ENCODE assay signal across 27 cellular contexts in the genomic region with DNA sequence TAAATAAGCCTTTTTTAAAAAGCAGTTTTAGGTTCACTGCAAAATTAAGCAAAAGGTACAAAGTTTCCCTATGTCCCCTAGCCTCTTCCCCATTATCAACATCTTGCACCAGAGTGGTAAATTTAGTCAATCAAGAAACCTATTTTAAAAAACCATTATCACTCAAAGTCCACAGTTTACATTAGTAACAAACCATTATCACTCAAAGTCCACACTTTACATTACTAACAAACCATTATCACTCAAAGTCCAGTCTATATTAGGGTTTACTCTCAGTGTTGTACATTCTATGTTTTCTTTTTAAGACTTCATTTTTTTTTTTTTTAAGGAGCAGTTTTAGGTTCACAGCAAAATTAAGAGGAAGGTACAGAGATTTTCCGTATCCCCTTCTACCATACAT.
"Had no signal": no experiment of that assay in that cellular context is flagged by ENCODE, and none has a peak within 500 bp of the region (broad histone marks: within the 10 kb centered on the region; RNA-seq: fewer than 3 reads in every experiment).

No MANE protein-coding gene starts in this region.

- H3K36me3 ChIP-seq: breast epithelium, cardiac muscle cell, colonic mucosa had no signal

- H3K9me3 Mint-ChIP-seq: activated CD4-positive, alpha-beta memory T cell treated with anti-CD3 and anti-CD28 coated beads, Interleukin-2, amount 10 ng/mL, durations not matched to agents 7 days and 5 days; activated CD4-positive, alpha-beta T cell treated with anti-CD3 and anti-CD28 coated beads, Interleukin-2, amount 10 ng/mL, durations not matched to agents 7 days and 5 days; activated naive CD4-positive, alpha-beta T cell treated with anti-CD3 and anti-CD28 coated beads, Interleukin-2, amount 10 ng/mL, durations not matched to agents 7 days and 5 days; activated naive CD4-positive, alpha-beta T cell treated with anti-CD3 and anti-CD28 coated beads, Interleukin-2, amount 50 U/mL, for 72 hours; activated naive CD8-positive, alpha-beta T cell treated with anti-CD3 and anti-CD28 coated beads, Interleukin-2, amount 10 ng/mL, durations not matched to agents 7 days and 5 days; activated T-cell treated with anti-CD3 and anti-CD28 coated beads, Interleukin-2, amount 50 U/mL, for 24 hours; activated T-cell treated with anti-CD3 and anti-CD28 coated beads, Interleukin-2, amount 50 U/mL, for 72 hours; brain had no signal

- H3K27ac Mint-ChIP-seq: activated CD4-positive, alpha-beta memory T cell treated with anti-CD3 and anti-CD28 coated beads, Interleukin-2, amount 10 ng/mL, durations not matched to agents 7 days and 5 days; activated CD4-positive, alpha-beta T cell treated with anti-CD3 and anti-CD28 coated beads, Interleukin-2, amount 10 ng/mL, durations not matched to agents 7 days and 5 days; activated naive CD4-positive, alpha-beta T cell treated with anti-CD3 and anti-CD28 coated beads, Interleukin-2, amount 10 ng/mL, durations not matched to agents 7 days and 5 days; activated naive CD4-positive, alpha-beta T cell treated with anti-CD3 and anti-CD28 coated beads, Interleukin-2, amount 50 U/mL, for 72 hours; activated naive CD8-positive, alpha-beta T cell treated with anti-CD3 and anti-CD28 coated beads, Interleukin-2, amount 10 ng/mL, durations not matched to agents 7 days and 5 days; activated T-cell treated with anti-CD3 and anti-CD28 coated beads, Interleukin-2, amount 50 U/mL, for 24 hours; activated T-cell treated with anti-CD3 and anti-CD28 coated beads, Interleukin-2, amount 50 U/mL, for 72 hours; brain had no signal

- H3K4me3 Mint-ChIP-seq: activated CD4-positive, alpha-beta memory T cell treated with anti-CD3 and anti-CD28 coated beads, Interleukin-2, amount 10 ng/mL, durations not matched to agents 7 days and 5 days; activated CD4-positive, alpha-beta T cell treated with anti-CD3 and anti-CD28 coated beads, Interleukin-2, amount 10 ng/mL, durations not matched to agents 7 days and 5 days; activated naive CD4-positive, alpha-beta T cell treated with anti-CD3 and anti-CD28 coated beads, Interleukin-2, amount 10 ng/mL, durations not matched to agents 7 days and 5 days; activated naive CD8-positive, alpha-beta T cell treated with anti-CD3 and anti-CD28 coated beads, Interleukin-2, amount 10 ng/mL, durations not matched to agents 7 days and 5 days; activated T-cell treated with anti-CD3 and anti-CD28 coated beads, Interleukin-2, amount 50 U/mL, for 24 hours; activated T-cell treated with anti-CD3 and anti-CD28 coated beads, Interleukin-2, amount 50 U/mL, for 72 hours; brain had no signal

- DNase-seq: activated CD4-positive, alpha-beta memory T cell treated with anti-CD3 and anti-CD28 coated beads, Interleukin-2, amount 10 ng/mL, durations not matched to agents 7 days and 5 days; activated CD4-positive, alpha-beta T cell treated with anti-CD3 and anti-CD28 coated beads for 1 hour; activated CD4-positive, alpha-beta T cell treated with anti-CD3 and anti-CD28 coated beads for 4 hours; activated CD4-positive, alpha-beta T cell treated with anti-CD3 and anti-CD28 coated beads, Interleukin-2, amount 10 ng/mL, durations not matched to agents 7 days and 5 days; activated CD4-positive, alpha-beta T cell treated with anti-CD3 and anti-CD28 coated beads, Interleukin-2, amount 50 U/mL, for 4 hours; activated CD8-positive, alpha-beta memory T cell treated with anti-CD3 and anti-CD28 coated beads, Interleukin-2, amount 50 U/mL, for 48 hours; activated gamma-delta T cell; activated naive CD4-positive, alpha-beta T cell; activated naive CD4-positive, alpha-beta T cell treated with anti-CD3 and anti-CD28 coated beads, Interleukin-2, amount 10 ng/mL, durations not matched to agents 7 days and 5 days; activated naive CD8-positive, alpha-beta T cell treated with anti-CD3 and anti-CD28 coated beads, Interleukin-2, amount 10 ng/mL, durations not matched to agents 7 days and 5 days; activated T-cell treated with anti-CD3 and anti-CD28 coated beads for 4 hours; activated T-cell treated with anti-CD3 and anti-CD28 coated beads, Interleukin-2, amount 50 U/mL, for 24 hours; activated T-cell treated with anti-CD3 and anti-CD28 coated beads, Interleukin-2, amount 50 U/mL, for 72 hours; central memory CD4-positive, alpha-beta T cell; cerebellar nuclear complex; colonic mucosa; effector CD8-positive, alpha-beta T cell; esophagus squamous epithelium; heart right ventricle; T-helper 2 cell had no signal

- H3K27me3 Mint-ChIP-seq: activated CD4-positive, alpha-beta memory T cell treated with anti-CD3 and anti-CD28 coated beads, Interleukin-2, amount 10 ng/mL, durations not matched to agents 7 days and 5 days; activated CD4-positive, alpha-beta T cell treated with anti-CD3 and anti-CD28 coated beads, Interleukin-2, amount 10 ng/mL, durations not matched to agents 7 days and 5 days; activated naive CD4-positive, alpha-beta T cell treated with anti-CD3 and anti-CD28 coated beads, Interleukin-2, amount 10 ng/mL, durations not matched to agents 7 days and 5 days; activated naive CD8-positive, alpha-beta T cell treated with anti-CD3 and anti-CD28 coated beads, Interleukin-2, amount 10 ng/mL, durations not matched to agents 7 days and 5 days; activated T-cell treated with anti-CD3 and anti-CD28 coated beads, Interleukin-2, amount 50 U/mL, for 24 hours had no signal

- H3K4me1 ChIP-seq: ascending aorta, breast epithelium, colonic mucosa, esophagus squamous epithelium, gastroesophageal sphincter, heart right ventricle had no signal

- H3K9me3 ChIP-seq: ascending aorta, breast epithelium, colonic mucosa, esophagus squamous epithelium, gastroesophageal sphincter, heart right ventricle had no signal

- H3K4me3 ChIP-seq: ascending aorta, breast epithelium, cardiac muscle cell, colonic mucosa, esophagus squamous epithelium, gastroesophageal sphincter, heart right ventricle had no signal

- H3K4me1 Mint-ChIP-seq: activated CD4-positive, alpha-beta memory T cell treated with anti-CD3 and anti-CD28 coated beads, Interleukin-2, amount 10 ng/mL, durations not matched to agents 7 days and 5 days; activated CD4-positive, alpha-beta T cell treated with anti-CD3 and anti-CD28 coated beads, Interleukin-2, amount 10 ng/mL, durations not matched to agents 7 days and 5 days; activated naive CD4-positive, alpha-beta T cell treated with anti-CD3 and anti-CD28 coated beads, Interleukin-2, amount 10 ng/mL, durations not matched to agents 7 days and 5 days; activated naive CD8-positive, alpha-beta T cell treated with anti-CD3 and anti-CD28 coated beads, Interleukin-2, amount 10 ng/mL, durations not matched to agents 7 days and 5 days; brain had no signal

- H3K27ac ChIP-seq: ascending aorta, breast epithelium, cardiac muscle cell, colonic mucosa, epithelial cell of prostate, esophagus squamous epithelium, gastroesophageal sphincter, heart right ventricle had no signal

- H3K27me3 ChIP-seq: ascending aorta, breast epithelium, cardiac muscle cell, colonic mucosa, esophagus squamous epithelium, gastroesophageal sphincter, heart right ventricle had no signal

- ATAC-seq: activated naive CD4-positive, alpha-beta T cell treated with anti-CD3 and anti-CD28 coated beads, Interleukin-2, amount 50 U/mL, for 72 hours; activated T-cell treated with anti-CD3 and anti-CD28 coated beads, Interleukin-2, amount 50 U/mL, for 72 hours; gastroesophageal sphincter; heart right ventricle had no signal
